ENCODE assay signal across 16 cellular contexts in the genomic region with DNA sequence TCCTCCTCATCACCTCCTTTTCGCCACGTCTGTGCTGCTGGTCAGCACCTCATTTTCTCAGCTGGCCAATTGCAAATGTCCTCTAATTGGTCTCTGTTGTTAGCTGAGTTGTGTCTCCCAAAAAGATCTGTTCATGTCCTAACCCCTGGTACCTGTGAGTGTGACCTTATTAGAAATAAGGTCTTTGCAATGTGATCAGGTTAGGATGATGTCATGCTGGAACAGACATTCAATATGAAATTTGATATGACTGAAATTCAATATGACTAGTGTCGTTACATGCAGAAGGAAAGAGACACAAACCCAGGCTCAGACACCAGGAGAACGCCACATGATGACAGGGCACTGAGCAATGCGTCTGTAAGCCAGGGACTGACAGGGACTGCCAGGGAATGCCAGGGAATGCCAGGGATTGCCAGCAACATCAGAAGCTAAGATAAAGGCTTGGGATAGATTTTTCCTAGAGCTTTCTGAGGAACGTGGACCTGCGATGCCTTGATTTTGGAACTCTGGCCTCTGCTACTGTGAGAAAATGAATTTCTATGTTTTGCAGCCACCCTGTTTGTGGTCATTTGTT.
"Had no signal": no experiment of that assay in that cellular context is flagged by ENCODE, and none has a peak within 500 bp of the region (broad histone marks: within the 10 kb centered on the region; RNA-seq: fewer than 3 reads in every experiment).

No MANE protein-coding gene starts in this region.

- H3K27me3 ChIP-seq: ovary, sigmoid colon had no signal

- H3K36me3 Mint-ChIP-seq: activated naive CD4-positive, alpha-beta T cell treated with anti-CD3 and anti-CD28 coated beads, Interleukin-2, amount 50 U/mL, for 72 hours; naive thymus-derived CD8-positive, alpha-beta T cell had no signal

- H3K9me3 Mint-ChIP-seq: dendritic cell treated with granulocyte-macrophage colony-stimulating factor and Interleukin-4, amounts not matched to agents 40 ng/mL and 50 ng/mL, for 4 days had no signal

- H3K9me3 ChIP-seq: ovary, sigmoid colon, spleen had no signal

- H3K27ac Mint-ChIP-seq: activated naive CD4-positive, alpha-beta T cell treated with anti-CD3 and anti-CD28 coated beads, Interleukin-2, amount 50 U/mL, for 72 hours; dendritic cell treated with granulocyte-macrophage colony-stimulating factor and Interleukin-4, amounts not matched to agents 40 ng/mL and 50 ng/mL, for 4 days; naive thymus-derived CD8-positive, alpha-beta T cell had no signal

- DNase-seq: activated CD4-positive, alpha-beta T cell treated with anti-CD3 and anti-CD28 coated beads for 1 hour; activated CD4-positive, alpha-beta T cell treated with anti-CD3 and anti-CD28 coated beads, Interleukin-2, amount 50 U/mL, for 48 hours; activated gamma-delta T cell; effector CD8-positive, alpha-beta T cell; mesendoderm; naive thymus-derived CD8-positive, alpha-beta T cell; ovary; sigmoid colon; spleen; stimulated activated CD8-positive, alpha-beta memory T cell treated with anti-CD3 and anti-CD28 coated beads, Interleukin-4, amount 100 ng/mL, for 48 hours; stimulated activated naive CD4-positive, alpha-beta T cell; T-helper 2 cell had no signal

- ATAC-seq: activated naive CD4-positive, alpha-beta T cell treated with anti-CD3 and anti-CD28 coated beads, Interleukin-2, amount 50 U/mL, for 72 hours; esophagus mucosa; naive thymus-derived CD8-positive, alpha-beta T cell had no signal

- H3K36me3 ChIP-seq: ovary, sigmoid colon, spleen had no signal

- H3K27ac ChIP-seq: ovary, sigmoid colon, spleen, VCaP had no signal

- H3K4me3 Mint-ChIP-seq: dendritic cell treated with granulocyte-macrophage colony-stimulating factor and Interleukin-4, amounts not matched to agents 40 ng/mL and 50 ng/mL, for 4 days; naive thymus-derived CD8-positive, alpha-beta T cell had no signal

- H3K4me3 ChIP-seq: ovary, sigmoid colon, spleen had no signal
